In genomic region chr11:119051440-119052162, GRCh38 we compare ENCODE assay signal across 13 cellular contexts. TPM values are rescaled to one million over a fixed set of nuclear protein-coding genes. Genes with fewer than 3 reads are reported as not detected.
DNase-seq lines count a peak whose midpoint lies in the region; ATAC-seq and TF ChIP-seq lines count a peak whose summit lies in the region.
"Had no signal": no experiment of that assay in that cellular context is flagged by ENCODE, and none has a peak within 500 bp of the region (broad histone marks: within the 10 kb centered on the region; RNA-seq: fewer than 3 reads in every experiment).

No MANE protein-coding gene starts in this region.

- TF ChIP-seq POLR2A in GM18526 (IDR thresholded peaks at IDR 0.05; ENCODE audit: extremely low read depth, insufficient read length): peak; percentile 37

- ATAC-seq in HG02798 (IDR thresholded peaks at IDR 0.05; ENCODE audit: poor library complexity, unreplicated experiment) (peak; percentile 60), left lobe of liver (no peak)

- H3K27ac Mint-ChIP-seq in activated naive CD4-positive, alpha-beta T cell treated with anti-CD3 and anti-CD28 coated beads, Interleukin-2, amount 10 ng/mL, durations not matched to agents 7 days and 5 days: peak overlapping the region; percentile 37
- H3K27ac Mint-ChIP-seq: nephron had no signal

- DNase-seq in GM10248 (ENCODE audit: extremely low spot score): peak; percentile 79
- no peak for DNase-seq in activated naive CD4-positive, alpha-beta T cell treated with anti-CD3 and anti-CD28 coated beads, Interleukin-2, amount 10 ng/mL, durations not matched to agents 7 days and 5 days
- DNase-seq in cerebellum (ENCODE audit: low spot score): no peak
- DNase-seq in putamen (ENCODE audit: low spot score): no peak
- no peak for DNase-seq in left lobe of liver (ENCODE audit: low spot score)
- no peak for DNase-seq in NCI-H2107 (lab: John Stamatoyannopoulos, UW)
- DNase-seq: anterior cingulate cortex, DMS 273 treated with DMSO at 0.1 percent for 48 hours, NCI-H1092 treated with DMSO at 0.1 percent for 48 hours, substantia nigra had no signal

- POLR2A ChIA-PET in GM10248 (lab: Yijun Ruan, JAX): interaction anchor here (0.6 to 0.9 kb wide), 3 partner anchors 43 to 359 kb away, joined by 3 to 4 read pairs (median 3); a partner anchor contains a TSS

- H3K27me3 Mint-ChIP-seq in activated naive CD4-positive, alpha-beta T cell treated with anti-CD3 and anti-CD28 coated beads, Interleukin-2, amount 10 ng/mL, durations not matched to agents 7 days and 5 days: no peaks in the 10 kb centered on the region

- peaks cover 74% of the 10 kb centered on the region for H3K36me3 Mint-ChIP-seq in activated naive CD4-positive, alpha-beta T cell treated with anti-CD3 and anti-CD28 coated beads, Interleukin-2, amount 10 ng/mL, durations not matched to agents 7 days and 5 days

- H3K4me1 Mint-ChIP-seq in activated naive CD4-positive, alpha-beta T cell treated with anti-CD3 and anti-CD28 coated beads, Interleukin-2, amount 10 ng/mL, durations not matched to agents 7 days and 5 days: peaks cover 34% of the 10 kb centered on the region

- CTCF ChIA-PET in GM10248 (lab: Yijun Ruan, JAX): interaction anchor here (0.8 to 2.0 kb wide), 7 partner anchors 8 to 272 kb away, joined by 3 to 11 read pairs (median 6); no protein-coding TSS in a partner anchor
- CTCF ChIA-PET in activated naive CD4-positive, alpha-beta T cell treated with anti-CD3 and anti-CD28 coated beads, Interleukin-2, amount 10 ng/mL, durations not matched to agents 7 days and 5 days (lab: Charles Lee): interaction anchor here (1.4 to 1.6 kb wide), 2 partner anchors 20 to 145 kb away, joined by 3 read pairs; no protein-coding TSS in a partner anchor

- no peak overlapping the region for H3K4me3 Mint-ChIP-seq in activated naive CD4-positive, alpha-beta T cell treated with anti-CD3 and anti-CD28 coated beads, Interleukin-2, amount 10 ng/mL, durations not matched to agents 7 days and 5 days
- H3K4me3 Mint-ChIP-seq: nephron had no signal

- TF ChIP-seq CTCF in GM10248 (IDR thresholded peaks at IDR 0.05; ENCODE audit: control extremely low read depth, extremely low read depth, low read depth, missing control alignments): no peak

- H3K9me3 Mint-ChIP-seq in activated naive CD4-positive, alpha-beta T cell treated with anti-CD3 and anti-CD28 coated beads, Interleukin-2, amount 10 ng/mL, durations not matched to agents 7 days and 5 days: no peaks in the 10 kb centered on the region
- H3K9me3 Mint-ChIP-seq: nephron had no signal

RNA-seq across cellular contexts. Expression of gene HYOU1, which starts 5.4 kb away (rescaled TPM):
- total RNA-seq in cerebellum: 39.9 TPM
- total RNA-seq in left lobe of liver: 205 TPM

RNA-seq across cellular contexts. Expression of gene VPS11, which starts 16.0 kb away (rescaled TPM):
- 20.6 TPM for total RNA-seq in cerebellum
- total RNA-seq in left lobe of liver: 8.7 TPM

RNA-seq across cellular contexts. Expression of gene SLC37A4, which starts 20.9 kb away (rescaled TPM):
- total RNA-seq in cerebellum: 10.0 TPM
- total RNA-seq in left lobe of liver: 155 TPM

RNA-seq across cellular contexts. Expression of gene TRAPPC4, which starts 33.0 kb away (rescaled TPM):
- total RNA-seq in cerebellum: 32.8 TPM
- 18.0 TPM for total RNA-seq in left lobe of liver

RNA-seq across cellular contexts. Expression of gene HMBS, which starts 33.1 kb away (rescaled TPM):
- total RNA-seq in cerebellum: 4.9 TPM
- total RNA-seq in left lobe of liver: 15.1 TPM

Comparison
In these comparisons a context has a peak if more than half of its experiments do, and no peak if none do; other contexts are left out.
1. RNA of gene SLC37A4, which starts 20.9 kb away (total RNA-seq): 155 TPM in left lobe of liver (single experiment); 10.0 TPM in cerebellum (single experiment); every median in the first group is over 10 times any median in the second.